24 cellular contexts compared by ENCODE assay signal in genomic region chr1:115140442-115141144, GRCh38.
"Had no signal": no experiment of that assay in that cellular context is flagged by ENCODE, and none has a peak within 500 bp of the region (broad histone marks: within the 10 kb centered on the region; RNA-seq: fewer than 3 reads in every experiment).

No MANE protein-coding gene starts in this region.

- H2AFZ ChIP-seq: hepatocyte had no signal

- H3K79me2 ChIP-seq: hepatocyte had no signal

- H3K9me3 ChIP-seq: esophagus squamous epithelium, left ventricle myocardium inferior, lower lobe of right lung, psoas muscle, right lobe of liver, spleen, testis, tibial nerve, uterus had no signal

- H3K4me3 ChIP-seq: esophagus squamous epithelium, hepatocyte, left ventricle myocardium inferior, lower lobe of right lung, psoas muscle, right lobe of liver, spleen, testis, tibial nerve, uterus had no signal

- H3K27ac ChIP-seq: epithelial cell of prostate, esophagus squamous epithelium, foreskin keratinocyte, hepatocyte, left ventricle myocardium inferior, lower lobe of right lung, psoas muscle, right lobe of liver, spleen, testis, tibial nerve, uterus had no signal

- DNase-seq: cortex of kidney; effector memory CD4-positive, alpha-beta T cell; esophagus squamous epithelium; foreskin keratinocyte; kidney; left cardiac atrium; left ventricle myocardium inferior; lower lobe of right lung; midbrain; naive B cell; occipital lobe; psoas muscle; retina; right lobe of liver; spleen; stimulated activated CD4-positive, alpha-beta T cell treated with anti-CD3 and anti-CD28 coated beads, Interleukin-15, amount 100 ng/mL, for 24 hours; stimulated activated CD4-positive, alpha-beta T cell treated with anti-CD3 and anti-CD28 coated beads, Interleukin-1b, Interleukin-23, amount 100 ng/mL, for 48 hours; stimulated activated CD4-positive, alpha-beta T cell treated with anti-CD3 and anti-CD28 coated beads, Interleukin-4, amount 100 ng/mL, for 24 hours; stimulated activated naive CD8-positive, alpha-beta T cell treated with anti-CD3 and anti-CD28 coated beads, Interleukin-15, amount 100 ng/mL, for 72 hours; testis; uterus had no signal

- H3K27me3 ChIP-seq: foreskin keratinocyte, hepatocyte, right lobe of liver, testis, tibial nerve, uterus had no signal

- H3K36me3 ChIP-seq: esophagus squamous epithelium, left ventricle myocardium inferior, lower lobe of right lung, right lobe of liver, spleen, tibial nerve, uterus had no signal

- H3K4me1 ChIP-seq: lower lobe of right lung, psoas muscle, right lobe of liver, uterus had no signal

- H3K4me2 ChIP-seq: hepatocyte had no signal
